8 cellular contexts compared by ENCODE assay signal in the genomic region with DNA sequence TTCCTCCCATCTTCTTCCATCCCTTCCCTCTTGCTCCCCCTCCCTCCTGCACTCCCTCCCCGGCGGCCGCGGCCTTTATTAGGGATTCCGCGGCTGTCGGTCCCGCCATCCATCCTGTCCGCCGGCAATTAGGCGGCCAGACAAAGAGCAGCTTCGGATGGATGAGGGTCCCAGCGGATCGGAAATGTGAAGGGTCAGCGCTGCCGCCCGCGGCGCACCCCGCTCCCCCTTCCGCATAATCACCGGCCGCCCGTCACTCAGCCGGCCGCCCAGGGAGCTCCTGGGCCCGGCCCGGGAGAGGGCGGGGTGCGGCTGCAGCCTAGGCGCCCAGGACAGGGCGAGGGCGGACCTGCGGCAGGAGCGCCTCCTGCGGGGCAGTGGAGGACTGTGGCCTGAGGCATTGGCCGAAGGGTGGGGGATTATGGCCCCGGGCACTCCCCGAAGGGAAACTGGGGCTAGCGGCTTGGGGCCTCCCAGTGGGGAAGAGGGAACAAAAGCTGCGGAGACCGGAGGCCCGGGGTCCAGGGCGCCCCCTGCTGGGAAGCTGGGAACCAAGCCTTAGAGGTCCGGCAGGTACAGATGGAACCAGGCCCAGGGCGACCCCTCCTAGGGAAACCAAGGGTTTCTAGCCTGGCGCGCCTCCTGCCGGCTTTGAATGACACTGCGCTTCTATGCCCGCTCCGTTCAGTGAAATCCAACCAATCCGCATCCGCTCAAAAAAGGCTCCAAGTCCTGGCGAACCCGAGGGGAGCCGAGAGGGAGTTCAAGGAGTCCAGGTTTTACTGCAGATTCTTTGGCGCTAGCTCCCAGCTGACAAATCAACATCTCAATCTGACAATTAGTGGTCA.
DNase-seq lines count a peak whose midpoint lies in the region; ATAC-seq and TF ChIP-seq lines count a peak whose summit lies in the region.

No MANE protein-coding gene starts in this region.

- TF ChIP-seq CTCF in GM12874 (IDR thresholded peaks at IDR 0.05; ENCODE audit: insufficient read depth, low read depth, low read length) (peak; percentile 90), cardiac fibroblast (IDR thresholded peaks at IDR 0.05; ENCODE audit: low read depth, low read length) (peak; percentile 82)

- DNase-seq in NCI-H2107 treated with DMSO at 0.1 percent for 48 hours (lab: John Stamatoyannopoulos, UW; ENCODE audit: unreplicated experiment), result peak; percentile 67
- peak; percentile 38 to 73 (median 59) for DNase-seq in activated CD4-positive, CD25-positive, alpha-beta regulatory T cell (lab: John Stamatoyannopoulos, UW)
- DNase-seq in cardiac fibroblast (ENCODE audit: low read depth in 2 of 2), result peak; percentile 79 to 80
- peak; percentile 70 for DNase-seq in inferior parietal cortex (ENCODE audit: extremely low spot score)
- peak; percentile 76 for DNase-seq in stimulated activated CD4-positive, alpha-beta T cell treated with anti-CD3 and anti-CD28 coated beads, Interleukin-12 subunit alpha, Interleukin-12 subunit beta, amount 100 ng/mL, for 4 hours

- ATAC-seq in HG02885 (IDR thresholded peaks at IDR 0.05; ENCODE audit: poor library complexity, unreplicated experiment) (peak; percentile 74), HG03280 (IDR thresholded peaks at IDR 0.05; ENCODE audit: unreplicated experiment) (no peak)

- H3K4me3 ChIP-seq in cardiac fibroblast (replicated peaks in 1 of 2; ENCODE audit: low read depth in 2 of 2, low read length in 2 of 2), result peak overlapping the region; percentile 47 to 49
